ENCODE assay signal across 31 cellular contexts in genomic region chr1:203176744-203177460, GRCh38. TPM values are rescaled to one million over a fixed set of nuclear protein-coding genes. Genes with fewer than 3 reads are reported as not detected.
DNase-seq lines count a peak whose midpoint lies in the region; ATAC-seq and TF ChIP-seq lines count a peak whose summit lies in the region.
"Had no signal": no experiment of that assay in that cellular context is flagged by ENCODE, and none has a peak within 500 bp of the region (broad histone marks: within the 10 kb centered on the region; RNA-seq: fewer than 3 reads in every experiment).

No MANE protein-coding gene starts in this region.

- WGBS in ectodermal cell, 2 experiments = 92 to 95% methylated on average over 9 of the region's 9 CpGs
- WGBS in body of pancreas, 2 donors = 82 to 88% methylated on average over 9 of the region's 9 CpGs

- H3K4me2 ChIP-seq in neural progenitor cell = peak overlapping the region; percentile 46

- H2AFZ ChIP-seq in ACC112 (ENCODE audit: low read length, unreplicated experiment) = no peak overlapping the region
- no peak overlapping the region for H2AFZ ChIP-seq in neural progenitor cell (replicated peaks)
- H2AFZ ChIP-seq: parathyroid adenoma had no signal

- H3K36me3 ChIP-seq in ACC112 (ENCODE audit: insufficient read depth, low read length) (no peaks in the 10 kb centered on the region), ectodermal cell (ENCODE audit: control insufficient read depth, insufficient read depth, low read length) (no peaks in the 10 kb centered on the region), neural progenitor cell (no peaks in the 10 kb centered on the region), body of pancreas (replicated peaks in 1 of 2; ENCODE audit: insufficient read depth in 1 of 2, low read depth in 2 of 2) (no peaks in the 10 kb centered on the region)
- H3K36me3 ChIP-seq: ascending aorta, sigmoid colon, SJSA1, thoracic aorta had no signal

- H3K4me3 ChIP-seq in ACC112 (ENCODE audit: low read depth, low read length) (peak overlapping the region; percentile 22; the same call in 1 of the 2 replicates), ectodermal cell (ENCODE audit: insufficient read depth, low read depth, low read length) (no peak overlapping the region), neural progenitor cell (no peak overlapping the region), body of pancreas (no peak overlapping the region)
- H3K4me3 ChIP-seq: ascending aorta, GM12878, sigmoid colon, SJSA1, thoracic aorta had no signal

- no peak for TF ChIP-seq POLR2A in body of pancreas (IDR thresholded peaks at IDR 0.05)

- peaks cover 27% of the 10 kb centered on the region for H3F3A ChIP-seq in neural progenitor cell (ENCODE audit: low read depth)

- intact Hi-C loops in body of pancreas (cut with DNase I) = no loop called here

- no peak overlapping the region for H3K9ac ChIP-seq in neural progenitor cell
- H3K9ac ChIP-seq: parathyroid adenoma had no signal

- ATAC-seq in body of pancreas = no peak
- no peak for ATAC-seq in HG03045 (IDR thresholded peaks at IDR 0.05; ENCODE audit: unreplicated experiment)
- ATAC-seq: GM12878, WTC11 had no signal

- TF ChIP-seq CTCF in HFFc6 (IDR thresholded peaks at IDR 0.05) (no peak), neural progenitor cell (IDR thresholded peaks at IDR 0.05) (no peak), body of pancreas (IDR thresholded peaks at IDR 0.05) (no peak)

- no peaks in the 10 kb centered on the region for H3K9me3 ChIP-seq in ectodermal cell (ENCODE audit: control insufficient read depth, low read length)
- H3K9me3 ChIP-seq in neural progenitor cell (ENCODE audit: low read depth) = no peaks in the 10 kb centered on the region
- no peaks in the 10 kb centered on the region for H3K9me3 ChIP-seq in body of pancreas
- H3K9me3 ChIP-seq: ascending aorta, sigmoid colon, thoracic aorta had no signal

- H3K9me3 Mint-ChIP-seq in HFFc6 (no peaks in the 10 kb centered on the region), neural progenitor cell (no peaks in the 10 kb centered on the region)
- H3K9me3 Mint-ChIP-seq: activated CD4-positive, alpha-beta memory T cell treated with anti-CD3 and anti-CD28 coated beads for 36 hours; CD4-positive, CD25-positive, alpha-beta regulatory T cell; naive thymus-derived CD4-positive, alpha-beta T cell; WTC11 had no signal

- no peaks in the 10 kb centered on the region for H3K36me3 Mint-ChIP-seq in HFFc6 (ENCODE audit: low read depth)
- no peaks in the 10 kb centered on the region for H3K36me3 Mint-ChIP-seq in neural progenitor cell
- H3K36me3 Mint-ChIP-seq: activated CD4-positive, alpha-beta memory T cell treated with anti-CD3 and anti-CD28 coated beads for 36 hours; CD4-positive, CD25-positive, alpha-beta regulatory T cell; naive thymus-derived CD4-positive, alpha-beta T cell; WTC11 had no signal

- H3K4me1 Mint-ChIP-seq in HFFc6 (ENCODE audit: low read depth) (peaks cover 41% of the 10 kb centered on the region), neural progenitor cell (peaks cover 54% of the 10 kb centered on the region)
- H3K4me1 Mint-ChIP-seq: CD4-positive, CD25-positive, alpha-beta regulatory T cell had no signal

- no peak for DNase-seq in HFFc6
- DNase-seq in neural progenitor cell (ENCODE audit: low spot score) = no peak
- no peak for DNase-seq in RKO (ENCODE audit: low spot score)
- no peak for DNase-seq in NCI-H1436 (lab: John Stamatoyannopoulos, UW)
- no peak for DNase-seq in body of pancreas
- DNase-seq: activated CD4-positive, alpha-beta memory T cell treated with anti-CD3 and anti-CD28 coated beads for 36 hours; activated naive CD4-positive, alpha-beta T cell treated with anti-CD3 and anti-CD28 coated beads, Interleukin-2, amount 50 U/mL, for 16 hours; activated T-cell treated with anti-CD3 and anti-CD28 coated beads for 4 hours; CD4-positive, CD25-positive, alpha-beta regulatory T cell; cerebellar nuclear complex; effector CD8-positive, alpha-beta T cell; GF-D8; naive thymus-derived CD4-positive, alpha-beta T cell; NCI-H1436 treated with DMSO at 0.1 percent for 48 hours; NCI-H748 treated with DMSO at 0.1 percent for 48 hours; sigmoid colon; stimulated activated CD4-positive, alpha-beta T cell treated with anti-CD3 and anti-CD28 coated beads, Interleukin-2, amount 100 ng/mL, for 24 hours; stimulated activated naive CD4-positive, alpha-beta T cell had no signal

- H3K4me3 Mint-ChIP-seq in HFFc6 (peak overlapping the region; percentile 74), neural progenitor cell (no peak overlapping the region)
- H3K4me3 Mint-ChIP-seq: activated CD4-positive, alpha-beta memory T cell treated with anti-CD3 and anti-CD28 coated beads for 36 hours; CD4-positive, CD25-positive, alpha-beta regulatory T cell; naive thymus-derived CD4-positive, alpha-beta T cell; WTC11 had no signal

- H3K27ac ChIP-seq in ACC112 (ENCODE audit: low read depth, low read length) (peak overlapping the region; percentile 22), ectodermal cell (ENCODE audit: insufficient read depth, low read depth, low read length, poor library complexity, severe bottlenecking) (peak overlapping the region; percentile 86), neural progenitor cell (peak overlapping the region; percentile 71), body of pancreas (no peak overlapping the region)
- H3K27ac ChIP-seq: ascending aorta, parathyroid adenoma, sigmoid colon, SJSA1, thoracic aorta had no signal

- H3K27me3 ChIP-seq in ACC112 (ENCODE audit: insufficient read depth, low read length) = no peaks in the 10 kb centered on the region
- H3K27me3 ChIP-seq in ectodermal cell (ENCODE audit: control insufficient read depth, insufficient read depth, low read length, poor library complexity, severe bottlenecking) = no peaks in the 10 kb centered on the region
- H3K27me3 ChIP-seq in neural progenitor cell = no peaks in the 10 kb centered on the region
- no peaks in the 10 kb centered on the region for H3K27me3 ChIP-seq in body of pancreas
- H3K27me3 ChIP-seq: ascending aorta, SJSA1 had no signal

- peaks cover 36% of the 10 kb centered on the region for H3K4me1 ChIP-seq in ACC112 (ENCODE audit: control insufficient read depth, insufficient read depth, low read length, unreplicated experiment)
- H3K4me1 ChIP-seq in ectodermal cell (ENCODE audit: control insufficient read depth, insufficient read depth, low read length) = peaks cover 48% of the 10 kb centered on the region
- peaks cover 45% of the 10 kb centered on the region for H3K4me1 ChIP-seq in neural progenitor cell
- peaks cover 26% of the 10 kb centered on the region for H3K4me1 ChIP-seq in body of pancreas
- H3K4me1 ChIP-seq: ascending aorta, parathyroid adenoma, sigmoid colon had no signal

- no peaks in the 10 kb centered on the region for H3K79me2 ChIP-seq in ACC112 (ENCODE audit: control insufficient read depth, insufficient read depth, low read length, unreplicated experiment)
- H3K79me2 ChIP-seq in neural progenitor cell (ENCODE audit: low read depth) = no peaks in the 10 kb centered on the region
- H3K79me2 ChIP-seq: parathyroid adenoma had no signal

- H3K27me3 Mint-ChIP-seq in HFFc6 (ENCODE audit: insufficient read depth) = peaks cover 2% of the 10 kb centered on the region; the same call in 1 of the 2 replicates
- H3K27me3 Mint-ChIP-seq in neural progenitor cell (ENCODE audit: insufficient read depth, low read depth) = peaks cover 12% of the 10 kb centered on the region
- H3K27me3 Mint-ChIP-seq: naive thymus-derived CD4-positive, alpha-beta T cell had no signal

- H3K27ac Mint-ChIP-seq in HFFc6 (peak overlapping the region; percentile 94), neural progenitor cell (peak overlapping the region; percentile 95)
- H3K27ac Mint-ChIP-seq: activated CD4-positive, alpha-beta memory T cell treated with anti-CD3 and anti-CD28 coated beads for 36 hours; CD4-positive, CD25-positive, alpha-beta regulatory T cell; naive thymus-derived CD4-positive, alpha-beta T cell; WTC11 had no signal

- H4K20me1 ChIP-seq in neural progenitor cell (ENCODE audit: low read depth) = no peaks in the 10 kb centered on the region

RNA-seq across cellular contexts. Expression of gene MYBPH, which starts 1.3 kb away (rescaled TPM):
- total RNA-seq in HFFc6 (2021; fragmentation: NEBNext Ultra II Directional; extraction: Animal tissue kit (Norgen Biotek cat#: 25700)) = not detected
- polyA plus RNA-seq in ectodermal cell (2013, experiment 1 of 4) = not detected
- polyA plus RNA-seq in ectodermal cell (2013, experiment 2 of 4) = 0.27 TPM
- 0.21 TPM for polyA plus RNA-seq in ectodermal cell (2013, experiment 3 of 4)
- not detected for polyA plus RNA-seq in ectodermal cell (2013, experiment 4 of 4)
- not detected in 2 replicates for total RNA-seq in neural progenitor cell (ENCODE audit: low replicate concordance)
- not detected for total RNA-seq in body of pancreas
- total RNA-seq: activated CD4-positive, alpha-beta memory T cell treated with anti-CD3 and anti-CD28 coated beads for 36 hours; ascending aorta; CD4-positive, CD25-positive, alpha-beta regulatory T cell; esophagus mucosa; HepG2; mammary epithelial cell; naive thymus-derived CD4-positive, alpha-beta T cell; sigmoid colon; SJSA1; T-helper 2 cell treated with Interferon-gamma antibody and Interleukin-4, amounts not matched to agents 100 ng/mL and 5 ng/mL, for 36 hours; thoracic aorta; WTC11 had no signal
- polyA plus RNA-seq: CD4-positive, CD25-positive, alpha-beta regulatory T cell; HepG2; mammary epithelial cell; naive thymus-derived CD4-positive, alpha-beta T cell; sigmoid colon had no signal

RNA-seq across cellular contexts. Expression of gene CHI3L1, which starts 9.6 kb away (rescaled TPM):
- total RNA-seq in HFFc6 (2021; fragmentation: NEBNext Ultra II Directional; extraction: Animal tissue kit (Norgen Biotek cat#: 25700)) = not detected
- polyA plus RNA-seq in ectodermal cell (2013, experiment 1 of 4) = 8.3 TPM
- 9.3 TPM for polyA plus RNA-seq in ectodermal cell (2013, experiment 2 of 4)
- 5.7 TPM for polyA plus RNA-seq in ectodermal cell (2013, experiment 3 of 4)
- 6.2 TPM for polyA plus RNA-seq in ectodermal cell (2013, experiment 4 of 4)
- total RNA-seq in neural progenitor cell (ENCODE audit: low replicate concordance) (0.95 and 1.7 TPM in 2 replicates), body of pancreas (1 to 10 TPM; 5.4 to 8.2 TPM)
- total RNA-seq: activated CD4-positive, alpha-beta memory T cell treated with anti-CD3 and anti-CD28 coated beads for 36 hours; CD4-positive, CD25-positive, alpha-beta regulatory T cell; SJSA1; T-helper 2 cell treated with Interferon-gamma antibody and Interleukin-4, amounts not matched to agents 100 ng/mL and 5 ng/mL, for 36 hours had no signal
- polyA plus RNA-seq: CD4-positive, CD25-positive, alpha-beta regulatory T cell; naive thymus-derived CD4-positive, alpha-beta T cell had no signal

RNA-seq across cellular contexts. Expression of gene ADORA1, which starts 49.4 kb away (rescaled TPM):
- 1 to 10 TPM in 2 of 6 experiments, under 1 TPM in 4; 0.25 to 5.5 (median 0.53) TPM for total RNA-seq in HFFc6 (2021; fragmentation: NEBNext Ultra II Directional; extraction: Animal tissue kit (Norgen Biotek cat#: 25700))
- 14.5 TPM for polyA plus RNA-seq in ectodermal cell (2013, experiment 1 of 4)
- polyA plus RNA-seq in ectodermal cell (2013, experiment 2 of 4) = 19.1 TPM
- 8.9 TPM for polyA plus RNA-seq in ectodermal cell (2013, experiment 3 of 4)
- polyA plus RNA-seq in ectodermal cell (2013, experiment 4 of 4) = 13.6 TPM
- total RNA-seq in neural progenitor cell (ENCODE audit: low replicate concordance) (1.1 and 3.2 TPM in 2 replicates), body of pancreas (10 to 100 TPM; 16.1 to 21.1 TPM)
- total RNA-seq: activated CD4-positive, alpha-beta memory T cell treated with anti-CD3 and anti-CD28 coated beads for 36 hours; CD4-positive, CD25-positive, alpha-beta regulatory T cell; GM12878; SJSA1; T-helper 2 cell treated with Interferon-gamma antibody and Interleukin-4, amounts not matched to agents 100 ng/mL and 5 ng/mL, for 36 hours; thoracic aorta had no signal
- polyA plus RNA-seq: CD4-positive, CD25-positive, alpha-beta regulatory T cell; GM12878; HepG2; naive thymus-derived CD4-positive, alpha-beta T cell had no signal

RNA-seq across cellular contexts. Expression of gene CHIT1, which starts 52.6 kb away (rescaled TPM):
- not detected for total RNA-seq in HFFc6 (2021; fragmentation: NEBNext Ultra II Directional; extraction: Animal tissue kit (Norgen Biotek cat#: 25700))
- polyA plus RNA-seq in ectodermal cell (2013, experiment 1 of 4) = not detected
- polyA plus RNA-seq in ectodermal cell (2013, experiment 2 of 4) = not detected
- not detected for polyA plus RNA-seq in ectodermal cell (2013, experiment 3 of 4)
- not detected for polyA plus RNA-seq in ectodermal cell (2013, experiment 4 of 4)
- total RNA-seq in neural progenitor cell (ENCODE audit: low replicate concordance) (0.03 and 0.11 TPM in 2 replicates), body of pancreas (under 1 TPM in 1 of 2 donors, not detected in 1; 0.26 TPM)
- total RNA-seq: ascending aorta, HepG2, sigmoid colon, SJSA1 had no signal
- polyA plus RNA-seq: CD4-positive, CD25-positive, alpha-beta regulatory T cell; HepG2; mammary epithelial cell; naive thymus-derived CD4-positive, alpha-beta T cell had no signal

Comparison
In these comparisons a context has a peak if more than half of its experiments do, and no peak if none do; other contexts are left out.
1. H3K27ac ChIP-seq: peak in ACC112 (single experiment), ectodermal cell (single experiment) and neural progenitor cell (single experiment); none in body of pancreas (0 of 4).